ENCODE assay signal across 1 cellular context in genomic region chr5:1507961-1508678, GRCh38.
TF ChIP-seq lines count a peak whose summit lies in the region.

No MANE protein-coding gene starts in this region.

TF ChIP-seq in HepG2, 621 proteins besides CTCF, POLR2A, EP300 and RAD21 (continued from another document):
- TF ChIP-seq ZXDC (CRISPR knock-in tag; IDR thresholded peaks at IDR 0.05) (no peak), PPARG (CRISPR knock-in tag; conservative IDR thresholded peaks at IDR 0.05) (no peak), SKIL (CRISPR knock-in tag; IDR thresholded peaks at IDR 0.05; ENCODE audit: borderline replicate concordance) (no peak), TBX3 (IDR thresholded peaks at IDR 0.05; ENCODE audit: borderline replicate concordance) (no peak), ZMYM4 (CRISPR knock-in tag; IDR thresholded peaks at IDR 0.05) (no peak), ZNF703 (CRISPR knock-in tag; IDR thresholded peaks at IDR 0.05; ENCODE audit: borderline replicate concordance) (no peak), ZNF781 (CRISPR knock-in tag; IDR thresholded peaks at IDR 0.05; ENCODE audit: borderline replicate concordance, not compliant biosample characterization) (no peak), SRSF4 (IDR thresholded peaks at IDR 0.05; ENCODE audit: low read depth, low read length, poor library complexity, severe bottlenecking) (no peak), ZNF543 (CRISPR knock-in tag; IDR thresholded peaks at IDR 0.05) (no peak), BCL3 (CRISPR knock-in tag; IDR thresholded peaks at IDR 0.05) (no peak), KDM4B (CRISPR knock-in tag; IDR thresholded peaks at IDR 0.05) (no peak)
